23 cellular contexts compared by ENCODE assay signal in genomic region chr6:127843582-127843981, GRCh38. TPM values are rescaled to one million over a fixed set of nuclear protein-coding genes. Genes with fewer than 3 reads are reported as not detected.
DNase-seq lines count a peak whose midpoint lies in the region; ATAC-seq lines count a peak whose summit lies in the region.
"Had no signal": no experiment of that assay in that cellular context is flagged by ENCODE, and none has a peak within 500 bp of the region (broad histone marks: within the 10 kb centered on the region; RNA-seq: fewer than 3 reads in every experiment).

No MANE protein-coding gene starts in this region.

- H3K4me1 Mint-ChIP-seq in activated naive CD4-positive, alpha-beta T cell treated with anti-CD3 and anti-CD28 coated beads, Interleukin-2, amount 50 U/mL, for 24 hours: peaks cover 71% of the 10 kb centered on the region
- peaks cover 46% of the 10 kb centered on the region for H3K4me1 Mint-ChIP-seq in activated CD8-positive, alpha-beta T cell treated with anti-CD3 and anti-CD28 coated beads, Interleukin-2, amount 10 ng/mL, durations not matched to agents 7 days and 5 days (ENCODE audit: low read depth)
- peaks cover 27 to 72% (median 57%) of the 10 kb centered on the region in 4 donors for H3K4me1 Mint-ChIP-seq in naive thymus-derived CD8-positive, alpha-beta T cell

- CTCF ChIA-PET in activated CD8-positive, alpha-beta T cell treated with anti-CD3 and anti-CD28 coated beads, Interleukin-2, amount 10 ng/mL, durations not matched to agents 7 days and 5 days (lab: Charles Lee): no interaction called here

- H3K27me3 Mint-ChIP-seq in activated naive CD4-positive, alpha-beta T cell treated with anti-CD3 and anti-CD28 coated beads, Interleukin-2, amount 50 U/mL, for 24 hours: no peaks in the 10 kb centered on the region
- no peaks in the 10 kb centered on the region for H3K27me3 Mint-ChIP-seq in activated CD8-positive, alpha-beta T cell treated with anti-CD3 and anti-CD28 coated beads, Interleukin-2, amount 10 ng/mL, durations not matched to agents 7 days and 5 days (ENCODE audit: low read depth)
- no peaks in the 10 kb centered on the region for H3K27me3 Mint-ChIP-seq in naive thymus-derived CD8-positive, alpha-beta T cell
- H3K27me3 Mint-ChIP-seq: CD4-positive, alpha-beta memory T cell had no signal

- no peak overlapping the region for H3K4me3 Mint-ChIP-seq in activated naive CD4-positive, alpha-beta T cell treated with anti-CD3 and anti-CD28 coated beads, Interleukin-2, amount 50 U/mL, for 24 hours
- H3K4me3 Mint-ChIP-seq in activated CD8-positive, alpha-beta T cell treated with anti-CD3 and anti-CD28 coated beads, Interleukin-2, amount 10 ng/mL, durations not matched to agents 7 days and 5 days: no peak overlapping the region
- H3K4me3 Mint-ChIP-seq in naive thymus-derived CD8-positive, alpha-beta T cell: peak overlapping the region in 1 of 10 donors; percentile 20
- H3K4me3 Mint-ChIP-seq: CD4-positive, alpha-beta memory T cell had no signal

- ATAC-seq in activated CD8-positive, alpha-beta T cell treated with anti-CD3 and anti-CD28 coated beads, Interleukin-2, amount 10 ng/mL, durations not matched to agents 7 days and 5 days: peak; percentile 58
- no peak for ATAC-seq in naive thymus-derived CD8-positive, alpha-beta T cell
- ATAC-seq in HG03025 (IDR thresholded peaks at IDR 0.05; ENCODE audit: low FRiP score, unreplicated experiment): no peak
- ATAC-seq: A549 had no signal

- POLR2A ChIA-PET in activated CD8-positive, alpha-beta T cell treated with anti-CD3 and anti-CD28 coated beads, Interleukin-2, amount 10 ng/mL, durations not matched to agents 7 days and 5 days (lab: Charles Lee): no interaction called here
- POLR2A ChIA-PET in naive thymus-derived CD8-positive, alpha-beta T cell (lab: Charles Lee): no interaction called here

- H3K36me3 Mint-ChIP-seq in activated naive CD4-positive, alpha-beta T cell treated with anti-CD3 and anti-CD28 coated beads, Interleukin-2, amount 50 U/mL, for 24 hours: peaks cover 34% of the 10 kb centered on the region
- H3K36me3 Mint-ChIP-seq in activated CD8-positive, alpha-beta T cell treated with anti-CD3 and anti-CD28 coated beads, Interleukin-2, amount 10 ng/mL, durations not matched to agents 7 days and 5 days (ENCODE audit: low read depth): peaks cover 79% of the 10 kb centered on the region
- peaks cover 20 to 84% (median 45%) of the 10 kb centered on the region in 3 donors for H3K36me3 Mint-ChIP-seq in naive thymus-derived CD8-positive, alpha-beta T cell

- DNase-seq in activated naive CD4-positive, alpha-beta T cell treated with anti-CD3 and anti-CD28 coated beads, Interleukin-2, amount 50 U/mL, for 16 hours: no peak
- no peak for DNase-seq in activated CD8-positive, alpha-beta T cell treated with anti-CD3 and anti-CD28 coated beads, Interleukin-2, amount 10 ng/mL, durations not matched to agents 7 days and 5 days
- no peak for DNase-seq in naive thymus-derived CD8-positive, alpha-beta T cell
- DNase-seq in stimulated activated CD4-positive, alpha-beta T cell treated with anti-CD3 and anti-CD28 coated beads, Interleukin-4, amount 100 ng/mL, for 4 hours: no peak
- no peak for DNase-seq in NCI-H510A treated with DMSO at 0.1 percent for 48 hours (lab: John Stamatoyannopoulos, UW)
- DNase-seq: 8988T; ACHN; C1 segment of cervical spinal cord; Calu3; CD4-positive, alpha-beta memory T cell; COR-L47; DMS53; DMS79 treated with DMSO at 0.1 percent for 48 hours; GF-D8; GOT3; H7; HCEC 1CT had no signal

- peak overlapping the region; percentile 35 for H3K27ac Mint-ChIP-seq in activated naive CD4-positive, alpha-beta T cell treated with anti-CD3 and anti-CD28 coated beads, Interleukin-2, amount 50 U/mL, for 24 hours
- H3K27ac Mint-ChIP-seq in activated CD8-positive, alpha-beta T cell treated with anti-CD3 and anti-CD28 coated beads, Interleukin-2, amount 10 ng/mL, durations not matched to agents 7 days and 5 days: no peak overlapping the region
- peak overlapping the region in 6 of 10 donors; percentile 29 to 76 (median 65) for H3K27ac Mint-ChIP-seq in naive thymus-derived CD8-positive, alpha-beta T cell

- peaks cover 4% of the 10 kb centered on the region for H3K9me3 Mint-ChIP-seq in activated naive CD4-positive, alpha-beta T cell treated with anti-CD3 and anti-CD28 coated beads, Interleukin-2, amount 50 U/mL, for 24 hours
- H3K9me3 Mint-ChIP-seq in activated CD8-positive, alpha-beta T cell treated with anti-CD3 and anti-CD28 coated beads, Interleukin-2, amount 10 ng/mL, durations not matched to agents 7 days and 5 days (ENCODE audit: insufficient read depth): peaks cover 2% of the 10 kb centered on the region
- H3K9me3 Mint-ChIP-seq in naive thymus-derived CD8-positive, alpha-beta T cell: peaks cover 0 to 2% (median 0%) of the 10 kb centered on the region in 9 donors

RNA-seq across cellular contexts. Expression of gene THEMIS, which starts 57.3 kb away (rescaled TPM):
- total RNA-seq in activated CD8-positive, alpha-beta T cell treated with anti-CD3 and anti-CD28 coated beads, Interleukin-2, amount 10 ng/mL, durations not matched to agents 7 days and 5 days: 100 to 1,000 TPM; 142 to 144 TPM
- total RNA-seq in naive thymus-derived CD8-positive, alpha-beta T cell: 100 to 1,000 TPM; 128 TPM
- polyA plus RNA-seq in naive thymus-derived CD8-positive, alpha-beta T cell: 100 to 1,000 TPM; 168 to 212 (median 183) TPM
- total RNA-seq: Calu3, Daoy, G401, H7 had no signal
- polyA plus RNA-seq: A549, BJ had no signal
